2 cellular contexts compared by ENCODE assay signal in the genomic region with DNA sequence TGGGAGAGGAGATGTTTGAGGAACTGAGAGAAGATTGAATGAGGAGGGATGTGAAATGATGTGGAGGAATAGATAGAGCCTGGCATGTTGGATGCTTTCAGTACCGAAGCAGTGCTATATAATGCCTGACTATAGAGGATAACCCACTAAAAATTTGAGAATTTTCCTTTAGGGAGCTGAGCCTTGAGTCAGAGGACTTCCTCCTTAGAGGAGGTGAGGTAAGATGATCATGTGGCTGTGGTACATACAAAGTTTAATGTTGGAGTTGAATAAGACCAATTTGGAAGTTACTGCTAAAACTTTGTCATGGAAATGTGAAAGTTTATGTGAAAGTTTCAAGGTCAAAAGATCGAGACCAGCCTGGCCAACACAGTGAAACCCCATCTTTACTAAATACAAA.
TF ChIP-seq lines count a peak whose summit lies in the region.

No MANE protein-coding gene starts in this region.

TF ChIP-seq in IMR-90, 13 proteins besides CTCF, POLR2A, EP300 and RAD21:
- no peak for TF ChIP-seq RFX5 (IDR thresholded peaks at IDR 0.05; ENCODE audit: low read depth, low read length)
- TF ChIP-seq FOS (IDR thresholded peaks at IDR 0.05; ENCODE audit: low read depth, low read length), result no peak
- no peak for TF ChIP-seq MAFK (IDR thresholded peaks at IDR 0.05; ENCODE audit: low read depth, low read length)
- no peak for TF ChIP-seq NFE2L2 (IDR thresholded peaks at IDR 0.05; ENCODE audit: low read depth, low read length)
- TF ChIP-seq, protein P1, sequence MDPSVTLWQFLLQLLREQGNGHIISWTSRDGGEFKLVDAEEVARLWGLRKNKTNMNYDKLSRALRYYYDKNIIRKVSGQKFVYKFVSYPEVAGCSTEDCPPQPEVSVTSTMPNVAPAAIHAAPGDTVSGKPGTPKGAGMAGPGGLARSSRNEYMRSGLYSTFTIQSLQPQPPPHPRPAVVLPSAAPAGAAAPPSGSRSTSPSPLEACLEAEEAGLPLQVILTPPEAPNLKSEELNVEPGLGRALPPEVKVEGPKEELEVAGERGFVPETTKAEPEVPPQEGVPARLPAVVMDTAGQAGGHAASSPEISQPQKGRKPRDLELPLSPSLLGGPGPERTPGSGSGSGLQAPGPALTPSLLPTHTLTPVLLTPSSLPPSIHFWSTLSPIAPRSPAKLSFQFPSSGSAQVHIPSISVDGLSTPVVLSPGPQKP (IDR thresholded peaks at IDR 0.05; ENCODE audit: borderline replicate concordance, low read depth, low read length), result no peak
- TF ChIP-seq MAZ (IDR thresholded peaks at IDR 0.05; ENCODE audit: borderline replicate concordance, low read depth, low read length), result no peak
- TF ChIP-seq BHLHE40 (IDR thresholded peaks at IDR 0.05; ENCODE audit: low read depth, low read length), result no peak
- TF ChIP-seq, protein P2, sequence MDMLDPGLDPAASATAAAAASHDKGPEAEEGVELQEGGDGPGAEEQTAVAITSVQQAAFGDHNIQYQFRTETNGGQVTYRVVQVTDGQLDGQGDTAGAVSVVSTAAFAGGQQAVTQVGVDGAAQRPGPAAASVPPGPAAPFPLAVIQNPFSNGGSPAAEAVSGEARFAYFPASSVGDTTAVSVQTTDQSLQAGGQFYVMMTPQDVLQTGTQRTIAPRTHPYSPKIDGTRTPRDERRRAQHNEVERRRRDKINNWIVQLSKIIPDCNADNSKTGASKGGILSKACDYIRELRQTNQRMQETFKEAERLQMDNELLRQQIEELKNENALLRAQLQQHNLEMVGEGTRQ (IDR thresholded peaks at IDR 0.05; ENCODE audit: low read depth, low read length), result no peak
- no peak for TF ChIP-seq SMC3 (IDR thresholded peaks at IDR 0.05; ENCODE audit: low read depth, low read length)
- TF ChIP-seq CEBPB (IDR thresholded peaks at IDR 0.05; ENCODE audit: low read depth, low read length), result no peak
- TF ChIP-seq CHD1 (IDR thresholded peaks at IDR 0.05; ENCODE audit: low read depth, low read length), result no peak
- TF ChIP-seq RCOR1 (IDR thresholded peaks at IDR 0.05; ENCODE audit: insufficient replicate concordance, low read length), result no peak
- no peak for TF ChIP-seq MXI1 (IDR thresholded peaks at IDR 0.05; ENCODE audit: borderline replicate concordance, low read depth, low read length)
TF ChIP-seq in IMR-90: peak in this region for 0.

TF ChIP-seq in SK-N-SH treated with all-trans-retinoic acid at 6 μM for 48 hours, 23 proteins besides CTCF, POLR2A, EP300 and RAD21:
- no peak for TF ChIP-seq ZC3H10 (CRISPR knock-in tag; IDR thresholded peaks at IDR 0.05)
- no peak for TF ChIP-seq ESRRG (CRISPR knock-in tag; IDR thresholded peaks at IDR 0.05)
- TF ChIP-seq ARNTL (CRISPR knock-in tag; IDR thresholded peaks at IDR 0.05; ENCODE audit: borderline replicate concordance, low read depth), result no peak
- TF ChIP-seq GLIS3 (CRISPR knock-in tag; IDR thresholded peaks at IDR 0.05), result no peak
- TF ChIP-seq SNAI2 (CRISPR knock-in tag; IDR thresholded peaks at IDR 0.05), result no peak
- TF ChIP-seq ZNF8 (CRISPR knock-in tag; IDR thresholded peaks at IDR 0.05), result no peak
- no peak for TF ChIP-seq PPARA (CRISPR knock-in tag; IDR thresholded peaks at IDR 0.05; ENCODE audit: borderline replicate concordance)
- TF ChIP-seq, protein P3, sequence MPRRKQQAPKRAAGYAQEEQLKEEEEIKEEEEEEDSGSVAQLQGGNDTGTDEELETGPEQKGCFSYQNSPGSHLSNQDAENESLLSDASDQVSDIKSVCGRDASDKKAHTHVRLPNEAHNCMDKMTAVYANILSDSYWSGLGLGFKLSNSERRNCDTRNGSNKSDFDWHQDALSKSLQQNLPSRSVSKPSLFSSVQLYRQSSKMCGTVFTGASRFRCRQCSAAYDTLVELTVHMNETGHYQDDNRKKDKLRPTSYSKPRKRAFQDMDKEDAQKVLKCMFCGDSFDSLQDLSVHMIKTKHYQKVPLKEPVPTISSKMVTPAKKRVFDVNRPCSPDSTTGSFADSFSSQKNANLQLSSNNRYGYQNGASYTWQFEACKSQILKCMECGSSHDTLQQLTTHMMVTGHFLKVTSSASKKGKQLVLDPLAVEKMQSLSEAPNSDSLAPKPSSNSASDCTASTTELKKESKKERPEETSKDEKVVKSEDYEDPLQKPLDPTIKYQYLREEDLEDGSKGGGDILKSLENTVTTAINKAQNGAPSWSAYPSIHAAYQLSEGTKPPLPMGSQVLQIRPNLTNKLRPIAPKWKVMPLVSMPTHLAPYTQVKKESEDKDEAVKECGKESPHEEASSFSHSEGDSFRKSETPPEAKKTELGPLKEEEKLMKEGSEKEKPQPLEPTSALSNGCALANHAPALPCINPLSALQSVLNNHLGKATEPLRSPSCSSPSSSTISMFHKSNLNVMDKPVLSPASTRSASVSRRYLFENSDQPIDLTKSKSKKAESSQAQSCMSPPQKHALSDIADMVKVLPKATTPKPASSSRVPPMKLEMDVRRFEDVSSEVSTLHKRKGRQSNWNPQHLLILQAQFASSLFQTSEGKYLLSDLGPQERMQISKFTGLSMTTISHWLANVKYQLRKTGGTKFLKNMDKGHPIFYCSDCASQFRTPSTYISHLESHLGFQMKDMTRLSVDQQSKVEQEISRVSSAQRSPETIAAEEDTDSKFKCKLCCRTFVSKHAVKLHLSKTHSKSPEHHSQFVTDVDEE (CRISPR knock-in tag; IDR thresholded peaks at IDR 0.05), result no peak
- TF ChIP-seq CSDC2 (CRISPR knock-in tag; IDR thresholded peaks at IDR 0.05), result no peak
- TF ChIP-seq ZNF565 (CRISPR knock-in tag; conservative IDR thresholded peaks at IDR 0.05; ENCODE audit: low read depth), result no peak
- no peak for TF ChIP-seq RARB (CRISPR knock-in tag; IDR thresholded peaks at IDR 0.05)
- TF ChIP-seq TCF4 (CRISPR knock-in tag; IDR thresholded peaks at IDR 0.05; ENCODE audit: borderline replicate concordance), result no peak
- no peak for TF ChIP-seq BACH2 (CRISPR knock-in tag; IDR thresholded peaks at IDR 0.05; ENCODE audit: borderline replicate concordance)
- TF ChIP-seq ISL1 (CRISPR knock-in tag; IDR thresholded peaks at IDR 0.05), result no peak
- TF ChIP-seq ZFP3 (CRISPR knock-in tag; IDR thresholded peaks at IDR 0.05), result no peak
- TF ChIP-seq ZFP30 (CRISPR knock-in tag; IDR thresholded peaks at IDR 0.05), result no peak
- TF ChIP-seq, protein P4, sequence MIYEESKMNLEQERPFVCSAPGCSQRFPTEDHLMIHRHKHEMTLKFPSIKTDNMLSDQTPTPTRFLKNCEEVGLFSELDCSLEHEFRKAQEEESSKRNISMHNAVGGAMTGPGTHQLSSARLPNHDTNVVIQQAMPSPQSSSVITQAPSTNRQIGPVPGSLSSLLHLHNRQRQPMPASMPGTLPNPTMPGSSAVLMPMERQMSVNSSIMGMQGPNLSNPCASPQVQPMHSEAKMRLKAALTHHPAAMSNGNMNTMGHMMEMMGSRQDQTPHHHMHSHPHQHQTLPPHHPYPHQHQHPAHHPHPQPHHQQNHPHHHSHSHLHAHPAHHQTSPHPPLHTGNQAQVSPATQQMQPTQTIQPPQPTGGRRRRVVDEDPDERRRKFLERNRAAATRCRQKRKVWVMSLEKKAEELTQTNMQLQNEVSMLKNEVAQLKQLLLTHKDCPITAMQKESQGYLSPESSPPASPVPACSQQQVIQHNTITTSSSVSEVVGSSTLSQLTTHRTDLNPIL (CRISPR knock-in tag; IDR thresholded peaks at IDR 0.05; ENCODE audit: low read depth), result no peak
